ENCODE assay signal across 5 cellular contexts in the genomic region with DNA sequence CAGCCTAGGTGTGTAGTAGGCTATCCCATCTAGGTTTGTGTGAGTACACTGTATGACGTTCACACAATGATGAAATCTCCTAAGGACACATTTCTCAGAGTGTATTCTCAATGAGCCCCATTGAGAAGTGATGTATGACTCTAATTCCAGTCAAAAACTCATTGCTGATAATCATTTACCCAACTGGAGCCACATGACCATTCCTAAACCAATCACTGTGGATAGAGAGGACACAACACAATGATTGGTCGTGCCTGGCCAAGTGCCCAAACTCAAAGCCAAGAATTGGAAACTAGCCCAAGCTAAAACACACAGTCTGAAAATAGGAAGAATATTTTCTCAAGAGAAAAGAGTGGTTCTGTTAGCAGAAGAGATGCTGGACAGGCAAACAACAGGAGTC.
"Had no signal": no experiment of that assay in that cellular context is flagged by ENCODE, and none has a peak within 500 bp of the region (broad histone marks: within the 10 kb centered on the region; RNA-seq: fewer than 3 reads in every experiment).

No MANE protein-coding gene starts in this region.

- DNase-seq: H9, HCEC 1CT, IMR-90 had no signal

- H3K4me3 ChIP-seq: GM23338, K562 had no signal

- H2AFZ ChIP-seq: GM23338 had no signal

- ATAC-seq: GM23338, K562 had no signal

- H3K4me2 ChIP-seq: GM23338 had no signal
